Comparison of ENCODE assay signal across 2 cellular contexts in the genomic region with DNA sequence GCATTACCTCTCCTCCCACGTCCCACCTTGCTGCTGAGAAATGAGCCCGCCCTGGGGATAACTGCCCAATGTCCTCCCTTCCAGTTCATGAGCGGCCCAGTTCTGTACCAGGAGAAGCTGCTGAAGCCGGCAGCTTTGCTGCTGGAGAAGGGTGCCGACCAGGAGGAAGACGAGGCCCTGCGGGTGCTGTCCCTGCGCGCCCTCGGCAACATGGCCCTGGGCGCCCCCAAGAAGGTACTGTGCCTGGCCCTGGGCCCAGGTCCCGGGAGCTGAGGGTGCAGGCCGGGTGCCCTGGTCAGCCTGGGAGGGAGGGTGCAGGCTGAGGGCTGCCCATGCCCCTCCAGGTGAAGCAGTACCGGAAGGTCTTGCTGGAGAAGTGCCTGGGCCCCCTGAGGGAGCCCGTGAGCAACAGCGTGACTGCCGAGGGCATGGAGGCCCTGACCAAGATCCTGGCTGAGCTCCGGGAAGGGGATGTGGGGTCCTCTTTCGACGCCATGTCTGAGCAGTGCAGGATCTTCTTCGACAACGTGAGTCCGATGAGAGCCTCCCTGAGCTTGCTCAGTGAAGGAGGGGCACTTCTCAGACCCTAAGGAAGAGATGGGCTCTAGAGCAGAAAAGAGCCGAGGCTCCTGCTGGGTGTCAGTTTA.
TF ChIP-seq lines count a peak whose summit lies in the region.

No MANE protein-coding gene starts in this region.

TF ChIP-seq in GM23338, 12 proteins besides CTCF, POLR2A, EP300 and RAD21 (continues in another document):
- TF ChIP-seq NANOG (IDR thresholded peaks at IDR 0.05; ENCODE audit: borderline replicate concordance) (no peak), EZH2phosphoT487 (IDR thresholded peaks at IDR 0.05; ENCODE audit: unreplicated experiment) (no peak), POLR2AphosphoS5 (IDR thresholded peaks at IDR 0.05; ENCODE audit: low read depth) (no peak), CREB1 (CRISPR knock-in tag; IDR thresholded peaks at IDR 0.05; ENCODE audit: low read depth) (no peak), JUNB (IDR thresholded peaks at IDR 0.05; ENCODE audit: unreplicated experiment) (no peak), ZNF114 (CRISPR knock-in tag; IDR thresholded peaks at IDR 0.05) (no peak), STAT1 (IDR thresholded peaks at IDR 0.05; ENCODE audit: unreplicated experiment) (no peak)
- TF ChIP-seq, protein P1, sequence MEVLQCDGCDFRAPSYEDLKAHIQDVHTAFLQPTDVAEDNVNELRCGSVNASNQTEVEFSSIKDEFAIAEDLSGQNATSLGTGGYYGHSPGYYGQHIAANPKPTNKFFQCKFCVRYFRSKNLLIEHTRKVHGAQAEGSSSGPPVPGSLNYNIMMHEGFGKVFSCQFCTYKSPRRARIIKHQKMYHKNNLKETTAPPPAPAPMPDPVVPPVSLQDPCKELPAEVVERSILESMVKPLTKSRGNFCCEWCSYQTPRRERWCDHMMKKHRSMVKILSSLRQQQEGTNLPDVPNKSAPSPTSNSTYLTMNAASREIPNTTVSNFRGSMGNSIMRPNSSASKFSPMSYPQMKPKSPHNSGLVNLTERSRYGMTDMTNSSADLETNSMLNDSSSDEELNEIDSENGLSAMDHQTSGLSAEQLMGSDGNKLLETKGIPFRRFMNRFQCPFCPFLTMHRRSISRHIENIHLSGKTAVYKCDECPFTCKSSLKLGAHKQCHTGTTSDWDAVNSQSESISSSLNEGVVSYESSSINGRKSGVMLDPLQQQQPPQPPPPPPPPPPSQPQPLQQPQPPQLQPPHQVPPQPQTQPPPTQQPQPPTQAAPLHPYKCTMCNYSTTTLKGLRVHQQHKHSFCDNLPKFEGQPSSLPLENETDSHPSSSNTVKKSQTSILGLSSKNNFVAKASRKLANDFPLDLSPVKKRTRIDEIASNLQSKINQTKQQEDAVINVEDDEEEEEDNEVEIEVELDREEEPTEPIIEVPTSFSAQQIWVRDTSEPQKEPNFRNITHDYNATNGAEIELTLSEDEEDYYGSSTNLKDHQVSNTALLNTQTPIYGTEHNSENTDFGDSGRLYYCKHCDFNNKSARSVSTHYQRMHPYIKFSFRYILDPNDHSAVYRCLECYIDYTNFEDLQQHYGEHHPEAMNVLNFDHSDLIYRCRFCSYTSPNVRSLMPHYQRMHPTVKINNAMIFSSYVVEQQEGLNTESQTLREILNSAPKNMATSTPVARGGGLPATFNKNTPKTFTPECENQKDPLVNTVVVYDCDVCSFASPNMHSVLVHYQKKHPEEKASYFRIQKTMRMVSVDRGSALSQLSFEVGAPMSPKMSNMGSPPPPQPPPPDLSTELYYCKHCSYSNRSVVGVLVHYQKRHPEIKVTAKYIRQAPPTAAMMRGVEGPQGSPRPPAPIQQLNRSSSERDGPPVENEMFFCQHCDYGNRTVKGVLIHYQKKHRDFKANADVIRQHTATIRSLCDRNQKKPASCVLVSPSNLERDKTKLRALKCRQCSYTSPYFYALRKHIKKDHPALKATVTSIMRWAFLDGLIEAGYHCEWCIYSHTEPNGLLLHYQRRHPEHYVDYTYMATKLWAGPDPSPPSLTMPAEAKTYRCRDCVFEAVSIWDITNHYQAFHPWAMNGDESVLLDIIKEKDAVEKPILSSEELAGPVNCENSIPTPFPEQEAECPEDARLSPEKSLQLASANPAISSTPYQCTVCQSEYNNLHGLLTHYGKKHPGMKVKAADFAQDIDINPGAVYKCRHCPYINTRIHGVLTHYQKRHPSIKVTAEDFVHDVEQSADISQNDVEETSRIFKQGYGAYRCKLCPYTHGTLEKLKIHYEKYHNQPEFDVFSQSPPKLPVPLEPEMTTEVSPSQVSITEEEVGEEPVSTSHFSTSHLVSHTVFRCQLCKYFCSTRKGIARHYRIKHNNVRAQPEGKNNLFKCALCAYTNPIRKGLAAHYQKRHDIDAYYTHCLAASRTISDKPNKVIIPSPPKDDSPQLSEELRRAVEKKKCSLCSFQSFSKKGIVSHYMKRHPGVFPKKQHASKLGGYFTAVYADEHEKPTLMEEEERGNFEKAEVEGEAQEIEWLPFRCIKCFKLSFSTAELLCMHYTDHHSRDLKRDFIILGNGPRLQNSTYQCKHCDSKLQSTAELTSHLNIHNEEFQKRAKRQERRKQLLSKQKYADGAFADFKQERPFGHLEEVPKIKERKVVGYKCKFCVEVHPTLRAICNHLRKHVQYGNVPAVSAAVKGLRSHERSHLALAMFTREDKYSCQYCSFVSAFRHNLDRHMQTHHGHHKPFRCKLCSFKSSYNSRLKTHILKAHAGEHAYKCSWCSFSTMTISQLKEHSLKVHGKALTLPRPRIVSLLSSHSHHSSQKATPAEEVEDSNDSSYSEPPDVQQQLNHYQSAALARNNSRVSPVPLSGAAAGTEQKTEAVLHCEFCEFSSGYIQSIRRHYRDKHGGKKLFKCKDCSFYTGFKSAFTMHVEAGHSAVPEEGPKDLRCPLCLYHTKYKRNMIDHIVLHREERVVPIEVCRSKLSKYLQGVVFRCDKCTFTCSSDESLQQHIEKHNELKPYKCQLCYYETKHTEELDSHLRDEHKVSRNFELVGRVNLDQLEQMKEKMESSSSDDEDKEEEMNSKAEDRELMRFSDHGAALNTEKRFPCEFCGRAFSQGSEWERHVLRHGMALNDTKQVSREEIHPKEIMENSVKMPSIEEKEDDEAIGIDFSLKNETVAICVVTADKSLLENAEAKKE (CRISPR knock-in tag; IDR thresholded peaks at IDR 0.05) = no peak
- TF ChIP-seq, protein P2, sequence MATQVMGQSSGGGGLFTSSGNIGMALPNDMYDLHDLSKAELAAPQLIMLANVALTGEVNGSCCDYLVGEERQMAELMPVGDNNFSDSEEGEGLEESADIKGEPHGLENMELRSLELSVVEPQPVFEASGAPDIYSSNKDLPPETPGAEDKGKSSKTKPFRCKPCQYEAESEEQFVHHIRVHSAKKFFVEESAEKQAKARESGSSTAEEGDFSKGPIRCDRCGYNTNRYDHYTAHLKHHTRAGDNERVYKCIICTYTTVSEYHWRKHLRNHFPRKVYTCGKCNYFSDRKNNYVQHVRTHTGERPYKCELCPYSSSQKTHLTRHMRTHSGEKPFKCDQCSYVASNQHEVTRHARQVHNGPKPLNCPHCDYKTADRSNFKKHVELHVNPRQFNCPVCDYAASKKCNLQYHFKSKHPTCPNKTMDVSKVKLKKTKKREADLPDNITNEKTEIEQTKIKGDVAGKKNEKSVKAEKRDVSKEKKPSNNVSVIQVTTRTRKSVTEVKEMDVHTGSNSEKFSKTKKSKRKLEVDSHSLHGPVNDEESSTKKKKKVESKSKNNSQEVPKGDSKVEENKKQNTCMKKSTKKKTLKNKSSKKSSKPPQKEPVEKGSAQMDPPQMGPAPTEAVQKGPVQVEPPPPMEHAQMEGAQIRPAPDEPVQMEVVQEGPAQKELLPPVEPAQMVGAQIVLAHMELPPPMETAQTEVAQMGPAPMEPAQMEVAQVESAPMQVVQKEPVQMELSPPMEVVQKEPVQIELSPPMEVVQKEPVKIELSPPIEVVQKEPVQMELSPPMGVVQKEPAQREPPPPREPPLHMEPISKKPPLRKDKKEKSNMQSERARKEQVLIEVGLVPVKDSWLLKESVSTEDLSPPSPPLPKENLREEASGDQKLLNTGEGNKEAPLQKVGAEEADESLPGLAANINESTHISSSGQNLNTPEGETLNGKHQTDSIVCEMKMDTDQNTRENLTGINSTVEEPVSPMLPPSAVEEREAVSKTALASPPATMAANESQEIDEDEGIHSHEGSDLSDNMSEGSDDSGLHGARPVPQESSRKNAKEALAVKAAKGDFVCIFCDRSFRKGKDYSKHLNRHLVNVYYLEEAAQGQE (IDR thresholded peaks at IDR 0.05; ENCODE audit: unreplicated experiment) = no peak

TF ChIP-seq in H1, 55 proteins besides CTCF, POLR2A, EP300 and RAD21:
- no peak for TF ChIP-seq KDM1A (IDR thresholded peaks at IDR 0.05; ENCODE audit: borderline replicate concordance, low read length)
- TF ChIP-seq KDM5A (IDR thresholded peaks at IDR 0.05; ENCODE audit: low read length) = no peak
- TF ChIP-seq HDAC2 (IDR thresholded peaks at IDR 0.05; ENCODE audit: borderline replicate concordance in 1 of 2, low read depth in 2 of 2, low read length in 2 of 2) = no peak
- TF ChIP-seq CHD2 (IDR thresholded peaks at IDR 0.05; ENCODE audit: low read length) = no peak
- no peak for TF ChIP-seq CREB1 (IDR thresholded peaks at IDR 0.05)
- no peak for TF ChIP-seq HDAC6 (IDR thresholded peaks at IDR 0.05; ENCODE audit: low read depth, low read length)
- no peak for TF ChIP-seq SUZ12 (IDR thresholded peaks at IDR 0.05; ENCODE audit: low read length)
- TF ChIP-seq POU5F1 (IDR thresholded peaks at IDR 0.05; ENCODE audit: low read depth, low read length) = no peak
- no peak for TF ChIP-seq YY1 (IDR thresholded peaks at IDR 0.05; ENCODE audit: low read depth, low read length)
- TF ChIP-seq NRF1 (IDR thresholded peaks at IDR 0.05; ENCODE audit: low read depth, low read length) = no peak
- no peak for TF ChIP-seq RNF2 (IDR thresholded peaks at IDR 0.05; ENCODE audit: borderline replicate concordance, low read depth, low read length, missing control alignments, poor library complexity, severe bottlenecking)
- TF ChIP-seq, protein P3, sequence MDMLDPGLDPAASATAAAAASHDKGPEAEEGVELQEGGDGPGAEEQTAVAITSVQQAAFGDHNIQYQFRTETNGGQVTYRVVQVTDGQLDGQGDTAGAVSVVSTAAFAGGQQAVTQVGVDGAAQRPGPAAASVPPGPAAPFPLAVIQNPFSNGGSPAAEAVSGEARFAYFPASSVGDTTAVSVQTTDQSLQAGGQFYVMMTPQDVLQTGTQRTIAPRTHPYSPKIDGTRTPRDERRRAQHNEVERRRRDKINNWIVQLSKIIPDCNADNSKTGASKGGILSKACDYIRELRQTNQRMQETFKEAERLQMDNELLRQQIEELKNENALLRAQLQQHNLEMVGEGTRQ (IDR thresholded peaks at IDR 0.05; ENCODE audit: low read length) = no peak
- no peak for TF ChIP-seq BCL11A (IDR thresholded peaks at IDR 0.05; ENCODE audit: low read depth in 2 of 2, low read length in 2 of 2)
- TF ChIP-seq CBX5 (IDR thresholded peaks at IDR 0.05; ENCODE audit: low read depth, low read length) = no peak
- no peak for TF ChIP-seq GTF2F1 (IDR thresholded peaks at IDR 0.05; ENCODE audit: borderline replicate concordance, low read depth, low read length)
- TF ChIP-seq SRF (IDR thresholded peaks at IDR 0.05; ENCODE audit: low read depth, low read length) = no peak
- TF ChIP-seq GABPA (IDR thresholded peaks at IDR 0.05; ENCODE audit: borderline replicate concordance, insufficient read depth, low read length) = no peak
- no peak for TF ChIP-seq KDM4A (IDR thresholded peaks at IDR 0.05; ENCODE audit: low read depth, low read length, severe bottlenecking)
- no peak for TF ChIP-seq RXRA (IDR thresholded peaks at IDR 0.05; ENCODE audit: insufficient read depth, low read depth, low read length)
